ENCODE assay signal across 31 cellular contexts in the genomic region with DNA sequence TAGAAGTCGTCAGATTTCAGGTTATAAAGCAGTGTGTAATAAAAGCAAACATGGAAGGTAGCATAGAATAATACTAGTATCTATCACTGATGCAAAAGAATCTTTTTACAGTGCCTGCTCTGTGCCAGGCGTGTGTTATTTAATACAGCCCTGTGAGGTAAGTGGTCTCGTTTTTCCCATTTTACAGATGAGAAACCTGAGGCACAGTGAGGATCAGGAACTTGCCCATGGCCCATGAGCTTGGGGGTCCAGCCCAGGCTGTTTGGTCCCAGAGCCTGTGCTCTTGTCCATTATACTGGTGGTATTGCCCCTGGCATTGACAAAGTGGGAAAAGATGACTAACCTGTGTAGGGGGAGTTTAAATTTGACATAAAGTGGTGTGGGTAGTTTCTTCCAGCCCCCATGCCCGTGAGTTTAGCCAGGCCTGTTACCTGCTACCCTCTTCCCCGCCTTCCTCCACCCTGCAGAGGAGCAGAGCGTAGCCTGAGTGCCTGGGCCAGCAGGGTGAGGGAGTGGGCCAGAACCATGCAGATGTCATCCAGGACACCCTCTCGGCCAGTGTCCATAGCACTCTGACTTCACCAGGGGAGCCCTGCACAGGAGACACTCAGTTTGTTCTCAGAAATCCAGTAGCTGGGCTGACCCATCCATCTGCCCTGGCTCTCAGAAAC.
"Had no signal": no experiment of that assay in that cellular context is flagged by ENCODE, and none has a peak within 500 bp of the region (broad histone marks: within the 10 kb centered on the region; RNA-seq: fewer than 3 reads in every experiment).

No MANE protein-coding gene starts in this region.

- H3K4me3 ChIP-seq: MG63, Peyer's patch had no signal

- H3K36me3 ChIP-seq: MG63 had no signal

- H3K27ac ChIP-seq: brain microvascular endothelial cell, Peyer's patch had no signal

- H3K27me3 ChIP-seq: brain microvascular endothelial cell, MG63, Peyer's patch had no signal

- H3K9me3 ChIP-seq: MG63, Peyer's patch had no signal

- ATAC-seq: activated CD8-positive, alpha-beta T cell treated with anti-CD3 and anti-CD28 coated beads for 36 hours; activated T-cell treated with anti-CD3 and anti-CD28 coated beads, Interleukin-2, amount 50 U/mL, for 72 hours; activated T-helper 17 cell treated with anti-CD3 and anti-CD28 coated beads, Interleukin-2, amount 50 U/mL, for 72 hours; Right ventricle myocardium inferior had no signal

- DNase-seq: activated CD4-positive, alpha-beta T cell treated with anti-CD3 and anti-CD28 coated beads, Interleukin-2, amount 10 ng/mL, durations not matched to agents 24 days and 14 days; activated CD4-positive, alpha-beta T cell treated with anti-CD3 and anti-CD28 coated beads, Interleukin-2, amount 50 U/mL, for 4 hours; activated CD8-positive, alpha-beta T cell treated with anti-CD3 and anti-CD28 coated beads for 36 hours; activated effector memory CD4-positive, alpha-beta T cell treated with anti-CD3 and anti-CD28 coated beads, Interleukin-2, amount 50 U/mL, for 16 hours; activated naive CD4-positive, alpha-beta T cell; activated naive CD4-positive, alpha-beta T cell treated with anti-CD3 and anti-CD28 coated beads, Interleukin-2, amount 50 U/mL, for 16 hours; activated naive CD8-positive, alpha-beta T cell treated with anti-CD3 and anti-CD28 coated beads for 36 hours; activated T-cell treated with anti-CD3 and anti-CD28 coated beads, Interleukin-2, amount 50 U/mL, for 1 hour; activated T-cell treated with anti-CD3 and anti-CD28 coated beads, Interleukin-2, amount 50 U/mL, for 72 hours; amniotic stem cell; aorta; brain microvascular endothelial cell; central memory CD4-positive, alpha-beta T cell; Karpas-422; KBM-7; MG63; MV-4-11; NCI-H1092 treated with DMSO at 0.1 percent for 48 hours; NCI-H1417; NCI-H146; NCI-H1930; NCI-H345; NCI-H524 treated with DMSO at 0.1 percent for 48 hours; Peyer's patch; RPMI8226; SIG-M5; SW 1271; T-helper 1 cell; T1000 had no signal
